ENCODE assay signal across 10 cellular contexts in genomic region chr7:38920731-38921130, GRCh38. TPM values are rescaled to one million over a fixed set of nuclear protein-coding genes. Genes with fewer than 3 reads are reported as not detected.
"Had no signal": no experiment of that assay in that cellular context is flagged by ENCODE, and none has a peak within 500 bp of the region (broad histone marks: within the 10 kb centered on the region; RNA-seq: fewer than 3 reads in every experiment).

No MANE protein-coding gene starts in this region.

- H3K9me3 Mint-ChIP-seq: H9, HFFc6 had no signal

- H3K4me3 Mint-ChIP-seq: H9, HFFc6 had no signal

- ATAC-seq: HCT116 had no signal

- H2AFZ ChIP-seq: GM23248 had no signal

- H3K27ac ChIP-seq: GM23248 had no signal

- H3K36me3 ChIP-seq: HAP-1 had no signal

- H3K4me1 Mint-ChIP-seq: H9 had no signal

- H3K4me1 ChIP-seq: HAP-1 had no signal

- H3K4me3 ChIP-seq: GM23248, HAP-1 had no signal

- H3K27ac Mint-ChIP-seq: H9, HFFc6 had no signal

- FAIRE-seq: H1, H54 had no signal

- DNase-seq: GM23248, GOT3, H7, H9, HCEC 1CT, HFFc6 had no signal

RNA-seq across cellular contexts. Expression of gene POU6F2, which starts 57.0 kb away (rescaled TPM):
- total RNA-seq: GM23248, HFFc6 had no signal
- polyA plus RNA-seq: GM23248 had no signal
